25 cellular contexts compared by ENCODE assay signal in genomic region chr1:203142684-203143408, GRCh38. TPM values are rescaled to one million over a fixed set of nuclear protein-coding genes. Genes with fewer than 3 reads are reported as not detected.
DNase-seq lines count a peak whose midpoint lies in the region; ATAC-seq lines count a peak whose summit lies in the region.
"Had no signal": no experiment of that assay in that cellular context is flagged by ENCODE, and none has a peak within 500 bp of the region (broad histone marks: within the 10 kb centered on the region; RNA-seq: fewer than 3 reads in every experiment).

No MANE protein-coding gene starts in this region.

- DNase-seq in D341Med (ENCODE audit: low spot score) (peak; percentile 58), NCI-H1417 treated with DMSO at 0.1 percent for 48 hours (lab: John Stamatoyannopoulos, UW) (peak; percentile 51), NCI-H345 treated with DMSO at 0.1 percent for 48 hours (lab: John Stamatoyannopoulos, UW; ENCODE audit: unreplicated experiment) (peak; percentile 97), germinal center (ENCODE audit: low spot score) (no peak), trophoblast cell (no peak)
- no peak for DNase-seq in activated T-cell treated with anti-CD3 and anti-CD28 coated beads, Interleukin-2, amount 50 U/mL, for 24 hours
- DNase-seq in naive thymus-derived CD4-positive, alpha-beta T cell = no peak
- DNase-seq: activated naive CD8-positive, alpha-beta T cell treated with anti-CD3 and anti-CD28 coated beads, Interleukin-2, amount 10 ng/mL, durations not matched to agents 7 days and 5 days; brain microvascular endothelial cell; dermis blood vessel endothelial cell; HCEC 1CT; left lung; mucosa of descending colon; MV-4-11; T-helper 9 cell had no signal

- no peak overlapping the region for H3K4ac ChIP-seq in trophoblast cell (ENCODE audit: low read depth, low read length)

- H3K4me1 ChIP-seq in naive thymus-derived CD4-positive, alpha-beta T cell (ENCODE audit: control insufficient read depth in 2 of 2, insufficient read depth in 2 of 2, low read length in 2 of 2) = no peaks in the 10 kb centered on the region
- H3K4me1 ChIP-seq in trophoblast cell (ENCODE audit: control insufficient read depth in 1 of 2, insufficient read depth in 2 of 2, low read length in 2 of 2) = peaks cover 9 to 12% of the 10 kb centered on the region in 2 experiments
- H3K4me1 ChIP-seq: gastroesophageal sphincter, left lung, upper lobe of left lung had no signal

- H3K4me3 Mint-ChIP-seq in activated T-cell treated with anti-CD3 and anti-CD28 coated beads, Interleukin-2, amount 50 U/mL, for 24 hours = no peak overlapping the region
- H3K4me3 Mint-ChIP-seq in naive thymus-derived CD4-positive, alpha-beta T cell = no peak overlapping the region
- H3K4me3 Mint-ChIP-seq: activated naive CD8-positive, alpha-beta T cell treated with anti-CD3 and anti-CD28 coated beads, Interleukin-2, amount 10 ng/mL, durations not matched to agents 7 days and 5 days; activated T-helper 17 cell treated with anti-CD3 and anti-CD28 coated beads, Interleukin-2, amount 50 U/mL, for 72 hours; stimulated activated memory B cell treated with anti-CD40 and anti-IgM and Interleukin-4, amounts not matched to agents 10 μg/mL and 1 μg/mL and 100 μg/mL, for 72 hours had no signal

- no CpG with 5 or more reads among the region's 5 CpGs for WGBS in trophoblast cell (ENCODE audit: extremely low coverage, insufficient coverage, insufficient read length)

- H3K36me3 Mint-ChIP-seq in activated T-cell treated with anti-CD3 and anti-CD28 coated beads, Interleukin-2, amount 50 U/mL, for 24 hours (ENCODE audit: low read depth) = no peaks in the 10 kb centered on the region
- H3K36me3 Mint-ChIP-seq in naive thymus-derived CD4-positive, alpha-beta T cell = peaks cover 0 to 6% (median 0%) of the 10 kb centered on the region in 5 donors
- H3K36me3 Mint-ChIP-seq: activated naive CD8-positive, alpha-beta T cell treated with anti-CD3 and anti-CD28 coated beads, Interleukin-2, amount 10 ng/mL, durations not matched to agents 7 days and 5 days; stimulated activated memory B cell treated with anti-CD40 and anti-IgM and Interleukin-4, amounts not matched to agents 10 μg/mL and 1 μg/mL and 100 μg/mL, for 72 hours had no signal

- intact Hi-C loops in naive thymus-derived CD4-positive, alpha-beta T cell (cut with micrococcal nuclease) = no loop called here

- no peaks in the 10 kb centered on the region for H3K27me3 Mint-ChIP-seq in activated T-cell treated with anti-CD3 and anti-CD28 coated beads, Interleukin-2, amount 50 U/mL, for 24 hours
- H3K27me3 Mint-ChIP-seq in naive thymus-derived CD4-positive, alpha-beta T cell = peaks cover 0 to 13% (median 3%) of the 10 kb centered on the region in 5 donors
- H3K27me3 Mint-ChIP-seq: activated naive CD8-positive, alpha-beta T cell treated with anti-CD3 and anti-CD28 coated beads, Interleukin-2, amount 10 ng/mL, durations not matched to agents 7 days and 5 days had no signal

- no peak overlapping the region for H2AK5ac ChIP-seq in trophoblast cell (ENCODE audit: low read length)

- no peak overlapping the region for H3K27ac Mint-ChIP-seq in activated T-cell treated with anti-CD3 and anti-CD28 coated beads, Interleukin-2, amount 50 U/mL, for 24 hours
- no peak overlapping the region for H3K27ac Mint-ChIP-seq in naive thymus-derived CD4-positive, alpha-beta T cell
- H3K27ac Mint-ChIP-seq: activated naive CD8-positive, alpha-beta T cell treated with anti-CD3 and anti-CD28 coated beads, Interleukin-2, amount 10 ng/mL, durations not matched to agents 7 days and 5 days; activated T-helper 17 cell treated with anti-CD3 and anti-CD28 coated beads, Interleukin-2, amount 50 U/mL, for 72 hours; stimulated activated memory B cell treated with anti-CD40 and anti-IgM and Interleukin-4, amounts not matched to agents 10 μg/mL and 1 μg/mL and 100 μg/mL, for 72 hours had no signal

- H4K8ac ChIP-seq in trophoblast cell (ENCODE audit: low read depth, low read length) = no peak overlapping the region

- H3K4me2 ChIP-seq in trophoblast cell (ENCODE audit: low read length) = no peak overlapping the region

- no peak overlapping the region for H4K91ac ChIP-seq in trophoblast cell (ENCODE audit: low read depth, low read length)

- no peak overlapping the region for H3K23ac ChIP-seq in trophoblast cell (ENCODE audit: low read length)

- no peaks in the 10 kb centered on the region for H3K9me3 ChIP-seq in naive thymus-derived CD4-positive, alpha-beta T cell (ENCODE audit: control insufficient read depth in 2 of 3, low read length in 3 of 3)
- peaks cover 2% of the 10 kb centered on the region for H3K9me3 ChIP-seq in trophoblast cell (ENCODE audit: insufficient read depth, low read depth, low read length)
- H3K9me3 ChIP-seq: gastroesophageal sphincter, left lung, mucosa of descending colon, upper lobe of left lung had no signal

- no peaks in the 10 kb centered on the region for H3K36me3 ChIP-seq in naive thymus-derived CD4-positive, alpha-beta T cell (ENCODE audit: control insufficient read depth in 2 of 3, insufficient read depth in 3 of 3, low read length in 3 of 3)
- no peaks in the 10 kb centered on the region for H3K36me3 ChIP-seq in trophoblast cell (ENCODE audit: control insufficient read depth in 1 of 2, insufficient read depth in 2 of 2, low read length in 2 of 2)
- H3K36me3 ChIP-seq: brain microvascular endothelial cell, gastroesophageal sphincter, left lung, upper lobe of left lung had no signal

- H2BK120ac ChIP-seq in trophoblast cell (ENCODE audit: insufficient read depth, low read length, poor library complexity) = no peak overlapping the region

- POLR2A ChIA-PET in naive thymus-derived CD4-positive, alpha-beta T cell (lab: Charles Lee) = interaction anchor here (0.6 kb wide), 1 partner anchor 703 kb away, joined by 4 read pairs; no protein-coding TSS in a partner anchor

- H2BK5ac ChIP-seq in trophoblast cell (ENCODE audit: low read depth, low read length, poor library complexity) = no peak overlapping the region

- H3K14ac ChIP-seq in trophoblast cell (ENCODE audit: low read length) = no peak overlapping the region

- H3K27ac ChIP-seq in layer of hippocampus (ENCODE audit: low read depth, low read length) (peak overlapping the region; percentile 8), trophoblast cell (ENCODE audit: low read depth, low read length) (no peak overlapping the region)
- no peak overlapping the region for H3K27ac ChIP-seq in naive thymus-derived CD4-positive, alpha-beta T cell (ENCODE audit: low read depth, low read length)
- H3K27ac ChIP-seq: brain microvascular endothelial cell, gastroesophageal sphincter, left lung, upper lobe of left lung had no signal

- H4K12ac ChIP-seq in trophoblast cell (ENCODE audit: low read depth, low read length) = no peak overlapping the region

- H3K79me1 ChIP-seq in trophoblast cell (ENCODE audit: low read length) = no peaks in the 10 kb centered on the region

- H3K9me3 Mint-ChIP-seq in activated T-cell treated with anti-CD3 and anti-CD28 coated beads, Interleukin-2, amount 50 U/mL, for 24 hours = no peaks in the 10 kb centered on the region
- peaks cover 0 to 14% (median 6%) of the 10 kb centered on the region in 11 donors for H3K9me3 Mint-ChIP-seq in naive thymus-derived CD4-positive, alpha-beta T cell
- H3K9me3 Mint-ChIP-seq: activated naive CD8-positive, alpha-beta T cell treated with anti-CD3 and anti-CD28 coated beads, Interleukin-2, amount 10 ng/mL, durations not matched to agents 7 days and 5 days; activated T-helper 17 cell treated with anti-CD3 and anti-CD28 coated beads, Interleukin-2, amount 50 U/mL, for 72 hours; stimulated activated memory B cell treated with anti-CD40 and anti-IgM and Interleukin-4, amounts not matched to agents 10 μg/mL and 1 μg/mL and 100 μg/mL, for 72 hours had no signal

- CTCF ChIA-PET in naive thymus-derived CD4-positive, alpha-beta T cell (lab: Charles Lee) = no interaction called here

- no peak overlapping the region for H3K4me3 ChIP-seq in naive thymus-derived CD4-positive, alpha-beta T cell (ENCODE audit: low read length)
- H3K4me3 ChIP-seq in trophoblast cell (ENCODE audit: low read depth, low read length) = no peak overlapping the region
- H3K4me3 ChIP-seq: gastroesophageal sphincter, left lung, mucosa of descending colon, upper lobe of left lung had no signal

- no peak overlapping the region for H2BK12ac ChIP-seq in trophoblast cell (ENCODE audit: low read length)

- no peak overlapping the region for H3K18ac ChIP-seq in trophoblast cell (ENCODE audit: low read length)

- no peaks in the 10 kb centered on the region for H3K27me3 ChIP-seq in layer of hippocampus (ENCODE audit: control insufficient read depth, insufficient read depth, low read length)
- no peaks in the 10 kb centered on the region for H3K27me3 ChIP-seq in naive thymus-derived CD4-positive, alpha-beta T cell (ENCODE audit: control insufficient read depth in 2 of 2, insufficient read depth in 2 of 2, low read length in 2 of 2)
- no peaks in the 10 kb centered on the region for H3K27me3 ChIP-seq in trophoblast cell (ENCODE audit: insufficient read depth, low read length)
- H3K27me3 ChIP-seq: brain microvascular endothelial cell, upper lobe of left lung had no signal

- H3K4me1 Mint-ChIP-seq in activated T-cell treated with anti-CD3 and anti-CD28 coated beads, Interleukin-2, amount 50 U/mL, for 24 hours (ENCODE audit: low read depth) = no peaks in the 10 kb centered on the region
- no peaks in the 10 kb centered on the region for H3K4me1 Mint-ChIP-seq in naive thymus-derived CD4-positive, alpha-beta T cell
- H3K4me1 Mint-ChIP-seq: activated naive CD8-positive, alpha-beta T cell treated with anti-CD3 and anti-CD28 coated beads, Interleukin-2, amount 10 ng/mL, durations not matched to agents 7 days and 5 days; activated T-helper 17 cell treated with anti-CD3 and anti-CD28 coated beads, Interleukin-2, amount 50 U/mL, for 72 hours; stimulated activated memory B cell treated with anti-CD40 and anti-IgM and Interleukin-4, amounts not matched to agents 10 μg/mL and 1 μg/mL and 100 μg/mL, for 72 hours had no signal

- no peak overlapping the region for H2AFZ ChIP-seq in trophoblast cell (ENCODE audit: insufficient read depth, low read length, poor library complexity)

- no peak for ATAC-seq in naive thymus-derived CD4-positive, alpha-beta T cell
- ATAC-seq: activated CD4-positive, CD25-positive, alpha-beta regulatory T cell treated with anti-CD3 and anti-CD28 coated beads, Interleukin-2, amount 50 U/mL, for 24 hours; activated T-helper 17 cell treated with anti-CD3 and anti-CD28 coated beads, Interleukin-2, amount 50 U/mL, for 72 hours; gastroesophageal sphincter; left lung; SK-N-SH treated with all-trans-retinoic acid at 6 μM for 48 hours; stimulated activated memory B cell treated with anti-CD40 and anti-IgM and Interleukin-4, amounts not matched to agents 10 μg/mL and 1 μg/mL and 100 μg/mL, for 72 hours had no signal

- H3K9ac ChIP-seq in trophoblast cell (ENCODE audit: low read length) = no peak overlapping the region

- H3K79me2 ChIP-seq in trophoblast cell (ENCODE audit: control insufficient read depth, insufficient read depth, low read length, poor library complexity) = no peaks in the 10 kb centered on the region

RNA-seq across cellular contexts. Expression of gene ADORA1, which starts 15.3 kb away (rescaled TPM):
- under 1 TPM in 1 of 5 experiments, not detected in 4; 0.44 TPM for total RNA-seq in naive thymus-derived CD4-positive, alpha-beta T cell
- not detected for polyA plus RNA-seq in naive thymus-derived CD4-positive, alpha-beta T cell
- polyA plus RNA-seq in trophoblast cell (2013) = 1.3 and 1.4 TPM in 2 replicates
- total RNA-seq: activated naive CD8-positive, alpha-beta T cell treated with anti-CD3 and anti-CD28 coated beads, Interleukin-2, amount 10 ng/mL, durations not matched to agents 7 days and 5 days; activated T-helper 17 cell treated with anti-CD3 and anti-CD28 coated beads, Interleukin-2, amount 50 U/mL, for 72 hours; dermis blood vessel endothelial cell had no signal

RNA-seq across cellular contexts. Expression of gene MYBPH, which starts 32.8 kb away (rescaled TPM):
- not detected for total RNA-seq in naive thymus-derived CD4-positive, alpha-beta T cell
- polyA plus RNA-seq in naive thymus-derived CD4-positive, alpha-beta T cell = not detected
- not detected in 2 replicates for polyA plus RNA-seq in trophoblast cell (2013)
- total RNA-seq: activated naive CD8-positive, alpha-beta T cell treated with anti-CD3 and anti-CD28 coated beads, Interleukin-2, amount 10 ng/mL, durations not matched to agents 7 days and 5 days; activated T-helper 17 cell treated with anti-CD3 and anti-CD28 coated beads, Interleukin-2, amount 50 U/mL, for 72 hours; dermis blood vessel endothelial cell; gastroesophageal sphincter; mucosa of descending colon; renal cortical epithelial cell had no signal
- polyA plus RNA-seq: esophagus had no signal

RNA-seq across cellular contexts. Expression of gene CHI3L1, which starts 43.7 kb away (rescaled TPM):
- 1 to 10 TPM in 1 of 5 experiments, under 1 TPM in 1, not detected in 3; 0.32 to 1.3 TPM for total RNA-seq in naive thymus-derived CD4-positive, alpha-beta T cell
- not detected for polyA plus RNA-seq in naive thymus-derived CD4-positive, alpha-beta T cell
- polyA plus RNA-seq in trophoblast cell (2013) = not detected in 2 replicates
- total RNA-seq: activated T-helper 17 cell treated with anti-CD3 and anti-CD28 coated beads, Interleukin-2, amount 50 U/mL, for 72 hours; RPMI7951 had no signal

RNA-seq across cellular contexts. Expression of gene MYOG, which starts 57.0 kb away (rescaled TPM):
- not detected for total RNA-seq in naive thymus-derived CD4-positive, alpha-beta T cell
- polyA plus RNA-seq in naive thymus-derived CD4-positive, alpha-beta T cell = not detected
- polyA plus RNA-seq in trophoblast cell (2013) = not detected in 2 replicates
- total RNA-seq: activated naive CD8-positive, alpha-beta T cell treated with anti-CD3 and anti-CD28 coated beads, Interleukin-2, amount 10 ng/mL, durations not matched to agents 7 days and 5 days; activated T-helper 17 cell treated with anti-CD3 and anti-CD28 coated beads, Interleukin-2, amount 50 U/mL, for 72 hours; dermis blood vessel endothelial cell; left lung; mucosa of descending colon; renal cortical epithelial cell; RPMI7951; upper lobe of left lung had no signal
- polyA plus RNA-seq: esophagus had no signal

Comparison
In these comparisons a context has a peak if more than half of its experiments do, and no peak if none do; other contexts are left out.
1. DNase-seq: peak in D341Med (single experiment), NCI-H1417 treated with DMSO at 0.1 percent for 48 hours (single experiment) and NCI-H345 treated with DMSO at 0.1 percent for 48 hours (single experiment); none in activated T-cell treated with anti-CD3 and anti-CD28 coated beads, Interleukin-2, amount 50 U/mL, for 24 hours (single experiment), naive thymus-derived CD4-positive, alpha-beta T cell (0 of 9), germinal center (single experiment) and trophoblast cell (0 of 2).